Comparison of ENCODE assay signal across 35 cellular contexts in genomic region chr1:11170102-11170501, GRCh38. TPM values are rescaled to one million over a fixed set of nuclear protein-coding genes. Genes with fewer than 3 reads are reported as not detected.
"Had no signal": no experiment of that assay in that cellular context is flagged by ENCODE, and none has a peak within 500 bp of the region (broad histone marks: within the 10 kb centered on the region; RNA-seq: fewer than 3 reads in every experiment).

No MANE protein-coding gene starts in this region.

- H3K27ac ChIP-seq: cardiac muscle cell, PC-9, WERI-Rb-1 had no signal

- H3K4me3 Mint-ChIP-seq: activated CD4-positive, alpha-beta memory T cell treated with anti-CD3 and anti-CD28 coated beads, Interleukin-2, amount 10 ng/mL, durations not matched to agents 7 days and 5 days; activated naive CD8-positive, alpha-beta T cell treated with anti-CD3 and anti-CD28 coated beads for 36 hours; activated T-cell treated with anti-CD3 and anti-CD28 coated beads, Interleukin-2, amount 50 U/mL, for 72 hours; activated T-helper 17 cell treated with anti-CD3 and anti-CD28 coated beads, Interleukin-2, amount 50 U/mL, for 72 hours; central memory CD8-positive, alpha-beta T cell had no signal

- DNase-seq: activated CD4-positive, alpha-beta memory T cell treated with anti-CD3 and anti-CD28 coated beads, Interleukin-2, amount 10 ng/mL, durations not matched to agents 7 days and 5 days; activated CD4-positive, alpha-beta T cell treated with anti-CD3 and anti-CD28 coated beads for 1 hour; activated CD4-positive, alpha-beta T cell treated with anti-CD3 and anti-CD28 coated beads for 48 hours; activated CD4-positive, CD25-positive, alpha-beta regulatory T cell; activated CD8-positive, alpha-beta memory T cell treated with anti-CD3 and anti-CD28 coated beads for 24 hours; activated effector memory CD4-positive, alpha-beta T cell treated with anti-CD3 and anti-CD28 coated beads, Interleukin-2, amount 50 U/mL, for 16 hours; activated naive CD4-positive, alpha-beta T cell; activated naive CD4-positive, alpha-beta T cell treated with anti-CD3 and anti-CD28 coated beads, Interleukin-2, amount 50 U/mL, for 16 hours; activated naive CD8-positive, alpha-beta T cell treated with anti-CD3 and anti-CD28 coated beads for 36 hours; activated T-cell treated with anti-CD3 and anti-CD28 coated beads, Interleukin-2, amount 50 U/mL, for 1 hour; activated T-cell treated with anti-CD3 and anti-CD28 coated beads, Interleukin-2, amount 50 U/mL, for 72 hours; amniotic stem cell; aorta; MG63; NCI-H1048; NCI-H1105 treated with DMSO at 0.1 percent for 48 hours; NCI-H1436; NCI-H1694; NCI-H1930; NCI-H2081 treated with DMSO at 0.1 percent for 48 hours; NCI-H226; NCI-H446 treated with DMSO at 0.1 percent for 48 hours; NCI-H524; PC-9; Right ventricle myocardium superior; SW 1271; T-helper 1 cell; T-helper 2 cell; T-helper 9 cell; WERI-Rb-1 had no signal

- H3K27ac Mint-ChIP-seq: activated CD4-positive, alpha-beta memory T cell treated with anti-CD3 and anti-CD28 coated beads, Interleukin-2, amount 10 ng/mL, durations not matched to agents 7 days and 5 days; activated naive CD8-positive, alpha-beta T cell treated with anti-CD3 and anti-CD28 coated beads for 36 hours; activated T-cell treated with anti-CD3 and anti-CD28 coated beads, Interleukin-2, amount 50 U/mL, for 72 hours; activated T-helper 17 cell treated with anti-CD3 and anti-CD28 coated beads, Interleukin-2, amount 50 U/mL, for 72 hours had no signal

- H3K4me3 ChIP-seq: cardiac muscle cell, MG63, PC-9 had no signal

- H3K27me3 ChIP-seq: cardiac muscle cell, MG63 had no signal

- H3K4me1 Mint-ChIP-seq: activated CD4-positive, alpha-beta memory T cell treated with anti-CD3 and anti-CD28 coated beads, Interleukin-2, amount 10 ng/mL, durations not matched to agents 7 days and 5 days; activated naive CD8-positive, alpha-beta T cell treated with anti-CD3 and anti-CD28 coated beads for 36 hours; activated T-helper 17 cell treated with anti-CD3 and anti-CD28 coated beads, Interleukin-2, amount 50 U/mL, for 72 hours; central memory CD8-positive, alpha-beta T cell had no signal

- ATAC-seq: activated T-cell treated with anti-CD3 and anti-CD28 coated beads, Interleukin-2, amount 50 U/mL, for 72 hours; activated T-helper 17 cell treated with anti-CD3 and anti-CD28 coated beads, Interleukin-2, amount 50 U/mL, for 72 hours had no signal

- H3K9me3 Mint-ChIP-seq: activated CD4-positive, alpha-beta memory T cell treated with anti-CD3 and anti-CD28 coated beads, Interleukin-2, amount 10 ng/mL, durations not matched to agents 7 days and 5 days; activated naive CD8-positive, alpha-beta T cell treated with anti-CD3 and anti-CD28 coated beads for 36 hours; activated T-cell treated with anti-CD3 and anti-CD28 coated beads, Interleukin-2, amount 50 U/mL, for 72 hours; activated T-helper 17 cell treated with anti-CD3 and anti-CD28 coated beads, Interleukin-2, amount 50 U/mL, for 72 hours; central memory CD8-positive, alpha-beta T cell had no signal

- H3K9me3 ChIP-seq: MG63 had no signal

- H3K27me3 Mint-ChIP-seq: activated CD4-positive, alpha-beta memory T cell treated with anti-CD3 and anti-CD28 coated beads, Interleukin-2, amount 10 ng/mL, durations not matched to agents 7 days and 5 days; activated naive CD8-positive, alpha-beta T cell treated with anti-CD3 and anti-CD28 coated beads for 36 hours; activated T-helper 17 cell treated with anti-CD3 and anti-CD28 coated beads, Interleukin-2, amount 50 U/mL, for 72 hours; central memory CD8-positive, alpha-beta T cell had no signal

RNA-seq across cellular contexts. Expression of gene ANGPTL7, which starts 19.1 kb away (rescaled TPM):
- total RNA-seq: activated CD4-positive, alpha-beta memory T cell treated with anti-CD3 and anti-CD28 coated beads, Interleukin-2, amount 10 ng/mL, durations not matched to agents 7 days and 5 days; activated naive CD8-positive, alpha-beta T cell treated with anti-CD3 and anti-CD28 coated beads for 36 hours; activated T-cell treated with anti-CD3 and anti-CD28 coated beads, Interleukin-2, amount 50 U/mL, for 72 hours; activated T-helper 17 cell treated with anti-CD3 and anti-CD28 coated beads, Interleukin-2, amount 50 U/mL, for 72 hours; cardiac muscle cell; chondrocyte; OCI-LY7; PC-9 had no signal
